ENCODE assay signal across 16 cellular contexts in genomic region chr7:76269895-76270294, GRCh38.
"Had no signal": no experiment of that assay in that cellular context is flagged by ENCODE, and none has a peak within 500 bp of the region (broad histone marks: within the 10 kb centered on the region; RNA-seq: fewer than 3 reads in every experiment).

No MANE protein-coding gene starts in this region.

- H3K4me3 ChIP-seq: cardiac muscle cell, ovary, tibial nerve, vagina had no signal

- H3K27ac Mint-ChIP-seq: endodermal cell; memory B cell; natural killer cell treated with Interleukin-12 subunit alpha and Interleukin-12 subunit beta and Interleukin-15 and Interleukin-18, amount 100 ng/mL, for 72 hours; stimulated activated memory B cell treated with anti-CD40 and anti-IgM and Interleukin-4, amounts not matched to agents 10 μg/mL and 1 μg/mL and 100 μg/mL, for 72 hours; T-helper 2 cell treated with Interferon-gamma antibody and Interleukin-4, amounts not matched to agents 5 μg/mL and 100 μg/mL, for 36 hours had no signal

- H3K27me3 ChIP-seq: ovary, vagina had no signal

- H3K36me3 ChIP-seq: cardiac muscle cell, ovary, tibial nerve, vagina had no signal

- H3K36me3 Mint-ChIP-seq: memory B cell; natural killer cell treated with Interleukin-12 subunit alpha and Interleukin-12 subunit beta and Interleukin-15 and Interleukin-18, amount 100 ng/mL, for 72 hours; stimulated activated memory B cell treated with anti-CD40 and anti-IgM and Interleukin-4, amounts not matched to agents 10 μg/mL and 1 μg/mL and 100 μg/mL, for 72 hours had no signal

- ATAC-seq: left ventricle myocardium superior; natural killer cell treated with Interleukin-12 subunit alpha and Interleukin-12 subunit beta and Interleukin-15 and Interleukin-18, amount 100 ng/mL, for 72 hours; stimulated activated memory B cell treated with anti-CD40 and anti-IgM and Interleukin-4, amounts not matched to agents 10 μg/mL and 1 μg/mL and 100 μg/mL, for 72 hours had no signal

- DNase-seq: activated CD4-positive, CD25-positive, alpha-beta regulatory T cell treated with anti-CD3 and anti-CD28 coated beads, Interleukin-2, amount 50 U/mL, for 72 hours; activated naive CD4-positive, alpha-beta T cell treated with Interleukin-2 at 50 U/mL for 16 hours; activated T-cell treated with anti-CD3 and anti-CD28 coated beads for 4 hours; endodermal cell; erythroblast; hippocampal formation; left ventricle myocardium superior; ovary; SW 1271 had no signal

- H3K9me3 ChIP-seq: ovary, tibial nerve, vagina had no signal

- H3K4me3 Mint-ChIP-seq: endodermal cell; memory B cell; natural killer cell treated with Interleukin-12 subunit alpha and Interleukin-12 subunit beta and Interleukin-15 and Interleukin-18, amount 100 ng/mL, for 72 hours; stimulated activated memory B cell treated with anti-CD40 and anti-IgM and Interleukin-4, amounts not matched to agents 10 μg/mL and 1 μg/mL and 100 μg/mL, for 72 hours; T-helper 2 cell treated with Interferon-gamma antibody and Interleukin-4, amounts not matched to agents 5 μg/mL and 100 μg/mL, for 36 hours had no signal

- H3K27ac ChIP-seq: cardiac muscle cell, ovary, tibial nerve, vagina had no signal

- H3K9me3 Mint-ChIP-seq: endodermal cell; memory B cell; natural killer cell treated with Interleukin-12 subunit alpha and Interleukin-12 subunit beta and Interleukin-15 and Interleukin-18, amount 100 ng/mL, for 72 hours; stimulated activated memory B cell treated with anti-CD40 and anti-IgM and Interleukin-4, amounts not matched to agents 10 μg/mL and 1 μg/mL and 100 μg/mL, for 72 hours; T-helper 2 cell treated with Interferon-gamma antibody and Interleukin-4, amounts not matched to agents 5 μg/mL and 100 μg/mL, for 36 hours had no signal
